21 cellular contexts compared by ENCODE assay signal in the genomic region with DNA sequence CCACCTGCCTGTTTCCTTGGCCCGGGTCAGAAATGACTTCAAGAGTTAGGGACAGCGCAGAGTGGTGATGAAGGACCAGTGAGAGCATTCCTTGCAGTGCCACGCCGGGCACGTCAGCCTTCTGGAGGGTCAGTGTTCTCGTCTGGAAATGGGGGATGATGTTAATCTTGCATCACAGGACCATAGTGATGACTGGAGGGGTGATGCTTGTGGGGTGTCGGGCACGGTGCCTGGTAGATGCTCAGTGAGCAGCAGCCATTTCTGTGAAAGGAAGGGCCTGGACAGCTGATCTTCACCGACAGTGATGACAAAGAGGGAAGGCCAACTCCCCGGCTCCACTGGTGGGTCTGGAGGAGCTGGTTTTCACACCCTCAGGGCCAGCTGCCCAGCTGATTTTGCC.
"Had no signal": no experiment of that assay in that cellular context is flagged by ENCODE, and none has a peak within 500 bp of the region (broad histone marks: within the 10 kb centered on the region; RNA-seq: fewer than 3 reads in every experiment).

No MANE protein-coding gene starts in this region.

- H3K27ac Mint-ChIP-seq: dendritic cell treated with granulocyte-macrophage colony-stimulating factor and Interleukin-4, amounts not matched to agents 40 ng/mL and 50 ng/mL, for 4 days; effector memory CD8-positive, alpha-beta T cell; endodermal cell; immature natural killer cell had no signal

- H3K4me3 Mint-ChIP-seq: dendritic cell treated with granulocyte-macrophage colony-stimulating factor and Interleukin-4, amounts not matched to agents 40 ng/mL and 50 ng/mL, for 4 days; effector memory CD8-positive, alpha-beta T cell; endodermal cell; immature natural killer cell had no signal

- ATAC-seq: effector memory CD8-positive, alpha-beta T cell; foreskin keratinocyte; gastroesophageal sphincter; heart left ventricle; left colon; left lobe of liver; left ventricle myocardium superior; lower lobe of right lung had no signal

- H3K4me1 Mint-ChIP-seq: endodermal cell had no signal

- DNase-seq: colonic mucosa; cortex of kidney; effector CD8-positive, alpha-beta T cell; effector memory CD8-positive, alpha-beta T cell; endodermal cell; erythroblast; foreskin keratinocyte; heart left ventricle; hypothalamus; immature natural killer cell; islet precursor cell; kidney; kidney glomerular epithelial cell; left colon; left ventricle myocardium superior; lower lobe of right lung; mesenchymal stem cell; midbrain had no signal

- H3K9me3 Mint-ChIP-seq: dendritic cell treated with granulocyte-macrophage colony-stimulating factor and Interleukin-4, amounts not matched to agents 40 ng/mL and 50 ng/mL, for 4 days; effector memory CD8-positive, alpha-beta T cell; endodermal cell; immature natural killer cell had no signal

- H3K36me3 Mint-ChIP-seq: immature natural killer cell had no signal
